1 cellular context compared by ENCODE assay signal in genomic region chr20:31861346-31862156, GRCh38.
TF ChIP-seq lines count a peak whose summit lies in the region.

No MANE protein-coding gene starts in this region.

TF ChIP-seq in HepG2, 621 proteins besides CTCF, POLR2A, EP300 and RAD21 (continued from another document and continues in another):
- no peak for TF ChIP-seq ZBTB20 (CRISPR knock-in tag; IDR thresholded peaks at IDR 0.05; ENCODE audit: borderline replicate concordance, low read depth)
- no peak for TF ChIP-seq SP1 (IDR thresholded peaks at IDR 0.05)
- peak; percentile 74 for TF ChIP-seq SP1 (CRISPR knock-in tag; IDR thresholded peaks at IDR 0.05)
- TF ChIP-seq HNF4G (IDR thresholded peaks at IDR 0.05; ENCODE audit: borderline replicate concordance, low read depth, low read length) = peak; percentile 69; the same call in 1 of the 2 replicates
- TF ChIP-seq HNF4G (CRISPR knock-in tag; IDR thresholded peaks at IDR 0.05; ENCODE audit: borderline replicate concordance, low read depth) = no peak
- TF ChIP-seq ZNF552 (CRISPR knock-in tag; IDR thresholded peaks at IDR 0.05; ENCODE audit: borderline replicate concordance) = peak; percentile 36; the same call in 1 of the 2 replicates
- peak; percentile 37; the same call in 1 of the 2 replicates for TF ChIP-seq SP2 (CRISPR knock-in tag; IDR thresholded peaks at IDR 0.05)
- TF ChIP-seq ZMAT3 (CRISPR knock-in tag; conservative IDR thresholded peaks at IDR 0.05) = 0 out of 2 replicates have a peak, but pooled peaks have one; percentile 53
- 0 out of 2 replicates have a peak, but pooled peaks have one; percentile 45 for TF ChIP-seq ZNF619 (CRISPR knock-in tag; IDR thresholded peaks at IDR 0.05)
- TF ChIP-seq ZNF225 (CRISPR knock-in tag; IDR thresholded peaks at IDR 0.05) = no peak; the same call in 1 of the 2 replicates
- no peak for TF ChIP-seq FLYWCH1 (CRISPR knock-in tag; IDR thresholded peaks at IDR 0.05)
- no peak for TF ChIP-seq MLXIP (CRISPR knock-in tag; IDR thresholded peaks at IDR 0.05; ENCODE audit: borderline replicate concordance)
- no peak for TF ChIP-seq ZNF383 (CRISPR knock-in tag; IDR thresholded peaks at IDR 0.05; ENCODE audit: borderline replicate concordance)
- no peak for TF ChIP-seq ZNF577 (CRISPR knock-in tag; IDR thresholded peaks at IDR 0.05; ENCODE audit: borderline replicate concordance, low read depth)
- 0 out of 2 replicates have a peak, but pooled peaks have one; percentile 57 for TF ChIP-seq TMF1 (CRISPR knock-in tag; IDR thresholded peaks at IDR 0.05; ENCODE audit: low read depth)
- TF ChIP-seq, protein P1, sequence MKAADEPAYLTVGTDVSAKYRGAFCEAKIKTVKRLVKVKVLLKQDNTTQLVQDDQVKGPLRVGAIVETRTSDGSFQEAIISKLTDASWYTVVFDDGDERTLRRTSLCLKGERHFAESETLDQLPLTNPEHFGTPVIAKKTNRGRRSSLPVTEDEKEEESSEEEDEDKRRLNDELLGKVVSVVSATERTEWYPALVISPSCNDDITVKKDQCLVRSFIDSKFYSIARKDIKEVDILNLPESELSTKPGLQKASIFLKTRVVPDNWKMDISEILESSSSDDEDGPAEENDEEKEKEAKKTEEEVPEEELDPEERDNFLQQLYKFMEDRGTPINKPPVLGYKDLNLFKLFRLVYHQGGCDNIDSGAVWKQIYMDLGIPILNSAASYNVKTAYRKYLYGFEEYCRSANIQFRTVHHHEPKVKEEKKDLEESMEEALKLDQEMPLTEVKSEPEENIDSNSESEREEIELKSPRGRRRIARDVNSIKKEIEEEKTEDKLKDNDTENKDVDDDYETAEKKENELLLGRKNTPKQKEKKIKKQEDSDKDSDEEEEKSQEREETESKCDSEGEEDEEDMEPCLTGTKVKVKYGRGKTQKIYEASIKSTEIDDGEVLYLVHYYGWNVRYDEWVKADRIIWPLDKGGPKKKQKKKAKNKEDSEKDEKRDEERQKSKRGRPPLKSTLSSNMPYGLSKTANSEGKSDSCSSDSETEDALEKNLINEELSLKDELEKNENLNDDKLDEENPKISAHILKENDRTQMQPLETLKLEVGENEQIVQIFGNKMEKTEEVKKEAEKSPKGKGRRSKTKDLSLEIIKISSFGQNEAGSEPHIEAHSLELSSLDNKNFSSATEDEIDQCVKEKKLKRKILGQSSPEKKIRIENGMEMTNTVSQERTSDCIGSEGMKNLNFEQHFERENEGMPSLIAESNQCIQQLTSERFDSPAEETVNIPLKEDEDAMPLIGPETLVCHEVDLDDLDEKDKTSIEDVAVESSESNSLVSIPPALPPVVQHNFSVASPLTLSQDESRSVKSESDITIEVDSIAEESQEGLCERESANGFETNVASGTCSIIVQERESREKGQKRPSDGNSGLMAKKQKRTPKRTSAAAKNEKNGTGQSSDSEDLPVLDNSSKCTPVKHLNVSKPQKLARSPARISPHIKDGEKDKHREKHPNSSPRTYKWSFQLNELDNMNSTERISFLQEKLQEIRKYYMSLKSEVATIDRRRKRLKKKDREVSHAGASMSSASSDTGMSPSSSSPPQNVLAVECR (CRISPR knock-in tag; IDR thresholded peaks at IDR 0.05; ENCODE audit: borderline replicate concordance) = peak; percentile 74; the same call in 1 of the 2 replicates
- 0 out of 2 replicates have a peak, but pooled peaks have one; percentile 2 for TF ChIP-seq REPIN1 (CRISPR knock-in tag; IDR thresholded peaks at IDR 0.05; ENCODE audit: borderline replicate concordance, low read depth)
- TF ChIP-seq ZNF788 (CRISPR knock-in tag; IDR thresholded peaks at IDR 0.05; ENCODE audit: borderline replicate concordance) = no peak; the same call in 1 of the 2 replicates
- TF ChIP-seq ZNF562 (CRISPR knock-in tag; IDR thresholded peaks at IDR 0.05; ENCODE audit: borderline replicate concordance) = no peak
- TF ChIP-seq ZNF564 (CRISPR knock-in tag; IDR thresholded peaks at IDR 0.05) = 0 out of 2 replicates have a peak, but pooled peaks have one; percentile 36
- no peak for TF ChIP-seq RFXAP (CRISPR knock-in tag; IDR thresholded peaks at IDR 0.05; ENCODE audit: borderline replicate concordance)
- TF ChIP-seq MLX (CRISPR knock-in tag; IDR thresholded peaks at IDR 0.05) = no peak
- no peak for TF ChIP-seq RORA (CRISPR knock-in tag; IDR thresholded peaks at IDR 0.05)
- TF ChIP-seq ZNF232 (CRISPR knock-in tag; IDR thresholded peaks at IDR 0.05; ENCODE audit: borderline replicate concordance) = no peak
- TF ChIP-seq, protein P2, sequence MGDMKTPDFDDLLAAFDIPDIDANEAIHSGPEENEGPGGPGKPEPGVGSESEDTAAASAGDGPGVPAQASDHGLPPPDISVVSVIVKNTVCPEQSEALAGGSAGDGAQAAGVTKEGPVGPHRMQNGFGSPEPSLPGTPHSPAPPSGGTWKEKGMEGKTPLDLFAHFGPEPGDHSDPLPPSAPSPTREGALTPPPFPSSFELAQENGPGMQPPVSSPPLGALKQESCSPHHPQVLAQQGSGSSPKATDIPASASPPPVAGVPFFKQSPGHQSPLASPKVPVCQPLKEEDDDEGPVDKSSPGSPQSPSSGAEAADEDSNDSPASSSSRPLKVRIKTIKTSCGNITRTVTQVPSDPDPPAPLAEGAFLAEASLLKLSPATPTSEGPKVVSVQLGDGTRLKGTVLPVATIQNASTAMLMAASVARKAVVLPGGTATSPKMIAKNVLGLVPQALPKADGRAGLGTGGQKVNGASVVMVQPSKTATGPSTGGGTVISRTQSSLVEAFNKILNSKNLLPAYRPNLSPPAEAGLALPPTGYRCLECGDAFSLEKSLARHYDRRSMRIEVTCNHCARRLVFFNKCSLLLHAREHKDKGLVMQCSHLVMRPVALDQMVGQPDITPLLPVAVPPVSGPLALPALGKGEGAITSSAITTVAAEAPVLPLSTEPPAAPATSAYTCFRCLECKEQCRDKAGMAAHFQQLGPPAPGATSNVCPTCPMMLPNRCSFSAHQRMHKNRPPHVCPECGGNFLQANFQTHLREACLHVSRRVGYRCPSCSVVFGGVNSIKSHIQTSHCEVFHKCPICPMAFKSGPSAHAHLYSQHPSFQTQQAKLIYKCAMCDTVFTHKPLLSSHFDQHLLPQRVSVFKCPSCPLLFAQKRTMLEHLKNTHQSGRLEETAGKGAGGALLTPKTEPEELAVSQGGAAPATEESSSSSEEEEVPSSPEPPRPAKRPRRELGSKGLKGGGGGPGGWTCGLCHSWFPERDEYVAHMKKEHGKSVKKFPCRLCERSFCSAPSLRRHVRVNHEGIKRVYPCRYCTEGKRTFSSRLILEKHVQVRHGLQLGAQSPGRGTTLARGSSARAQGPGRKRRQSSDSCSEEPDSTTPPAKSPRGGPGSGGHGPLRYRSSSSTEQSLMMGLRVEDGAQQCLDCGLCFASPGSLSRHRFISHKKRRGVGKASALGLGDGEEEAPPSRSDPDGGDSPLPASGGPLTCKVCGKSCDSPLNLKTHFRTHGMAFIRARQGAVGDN (CRISPR knock-in tag; IDR thresholded peaks at IDR 0.05) = peak; percentile 82
- TF ChIP-seq ZSCAN22 (CRISPR knock-in tag; IDR thresholded peaks at IDR 0.05) = no peak
- TF ChIP-seq RFX1 (IDR thresholded peaks at IDR 0.05) = no peak
- TF ChIP-seq GABPB1 (CRISPR knock-in tag; IDR thresholded peaks at IDR 0.05) = peak; percentile 53; the same call in 1 of the 2 replicates
- peak; percentile 40 for TF ChIP-seq ZNF883 (CRISPR knock-in tag; IDR thresholded peaks at IDR 0.05; ENCODE audit: not compliant biosample characterization)
- peak; percentile 85; the same call in 1 of the 2 replicates for TF ChIP-seq MTA1 (CRISPR knock-in tag; IDR thresholded peaks at IDR 0.05; ENCODE audit: borderline replicate concordance)
- no peak for TF ChIP-seq ZNF775 (CRISPR knock-in tag; IDR thresholded peaks at IDR 0.05; ENCODE audit: borderline replicate concordance)
- 0 out of 2 replicates have a peak, but pooled peaks have one; percentile 34 for TF ChIP-seq ZNF138 (CRISPR knock-in tag; IDR thresholded peaks at IDR 0.05; ENCODE audit: low read depth)
- no peak for TF ChIP-seq ZNF614 (CRISPR knock-in tag; IDR thresholded peaks at IDR 0.05; ENCODE audit: borderline replicate concordance)
- no peak for TF ChIP-seq TRIM24 (CRISPR knock-in tag; IDR thresholded peaks at IDR 0.05)
- TF ChIP-seq CCAR2 (optimal IDR thresholded peaks at IDR 0.05; ENCODE audit: low read depth, low read length) = peak; percentile 51
- no peak for TF ChIP-seq MTF1 (CRISPR knock-in tag; IDR thresholded peaks at IDR 0.05)
- no peak for TF ChIP-seq PCBP2 (optimal IDR thresholded peaks at IDR 0.05; ENCODE audit: low read depth, low read length, poor library complexity, severe bottlenecking)
- peak; percentile 30; the same call in 1 of the 2 replicates for TF ChIP-seq YEATS4 (CRISPR knock-in tag; IDR thresholded peaks at IDR 0.05; ENCODE audit: borderline replicate concordance)
- TF ChIP-seq ZNF343 (CRISPR knock-in tag; IDR thresholded peaks at IDR 0.05) = peak; percentile 62; the same call in 1 of the 2 replicates
- 0 out of 2 replicates have a peak, but pooled peaks have one; percentile 5 for TF ChIP-seq ZNF101 (CRISPR knock-in tag; IDR thresholded peaks at IDR 0.05; ENCODE audit: borderline replicate concordance, low read depth)
- no peak for TF ChIP-seq SYNCRIP (IDR thresholded peaks at IDR 0.05; ENCODE audit: insufficient read depth, low read depth, low read length)
- TF ChIP-seq ZNF615 (CRISPR knock-in tag; IDR thresholded peaks at IDR 0.05; ENCODE audit: borderline replicate concordance) = 0 out of 2 replicates have a peak, but pooled peaks have one; percentile 33
- TF ChIP-seq, protein P3, sequence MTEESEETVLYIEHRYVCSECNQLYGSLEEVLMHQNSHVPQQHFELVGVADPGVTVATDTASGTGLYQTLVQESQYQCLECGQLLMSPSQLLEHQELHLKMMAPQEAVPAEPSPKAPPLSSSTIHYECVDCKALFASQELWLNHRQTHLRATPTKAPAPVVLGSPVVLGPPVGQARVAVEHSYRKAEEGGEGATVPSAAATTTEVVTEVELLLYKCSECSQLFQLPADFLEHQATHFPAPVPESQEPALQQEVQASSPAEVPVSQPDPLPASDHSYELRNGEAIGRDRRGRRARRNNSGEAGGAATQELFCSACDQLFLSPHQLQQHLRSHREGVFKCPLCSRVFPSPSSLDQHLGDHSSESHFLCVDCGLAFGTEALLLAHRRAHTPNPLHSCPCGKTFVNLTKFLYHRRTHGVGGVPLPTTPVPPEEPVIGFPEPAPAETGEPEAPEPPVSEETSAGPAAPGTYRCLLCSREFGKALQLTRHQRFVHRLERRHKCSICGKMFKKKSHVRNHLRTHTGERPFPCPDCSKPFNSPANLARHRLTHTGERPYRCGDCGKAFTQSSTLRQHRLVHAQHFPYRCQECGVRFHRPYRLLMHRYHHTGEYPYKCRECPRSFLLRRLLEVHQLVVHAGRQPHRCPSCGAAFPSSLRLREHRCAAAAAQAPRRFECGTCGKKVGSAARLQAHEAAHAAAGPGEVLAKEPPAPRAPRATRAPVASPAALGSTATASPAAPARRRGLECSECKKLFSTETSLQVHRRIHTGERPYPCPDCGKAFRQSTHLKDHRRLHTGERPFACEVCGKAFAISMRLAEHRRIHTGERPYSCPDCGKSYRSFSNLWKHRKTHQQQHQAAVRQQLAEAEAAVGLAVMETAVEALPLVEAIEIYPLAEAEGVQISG (CRISPR knock-in tag; IDR thresholded peaks at IDR 0.05) = peak; percentile 48
- TF ChIP-seq ZNF782 (CRISPR knock-in tag; IDR thresholded peaks at IDR 0.05; ENCODE audit: borderline replicate concordance) = 0 out of 2 replicates have a peak, but pooled peaks have one; percentile 11
